ENCODE assay signal across 8 cellular contexts in the genomic region with DNA sequence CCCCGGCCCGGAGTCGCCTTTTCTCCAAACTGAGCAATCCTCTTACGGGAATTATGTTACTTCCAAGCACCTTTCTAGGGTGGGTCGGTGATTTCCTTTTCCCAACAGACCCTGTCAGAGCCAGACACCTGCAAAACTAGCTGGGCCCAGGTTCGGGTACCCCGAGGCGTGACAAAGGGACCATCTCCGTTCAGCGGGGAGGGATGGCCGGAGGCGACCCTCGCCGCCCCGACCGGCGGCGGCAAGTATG. TPM values are rescaled to one million over a fixed set of nuclear protein-coding genes. Genes with fewer than 3 reads are reported as not detected.
DNase-seq lines count a peak whose midpoint lies in the region; FAIRE-seq and TF ChIP-seq lines count a peak whose summit lies in the region.

No MANE protein-coding gene starts in this region.

- H3K27ac Mint-ChIP-seq in CD4-positive, alpha-beta memory T cell = peak overlapping the region; percentile 68 to 95 (median 87)
- H3K27ac Mint-ChIP-seq in neural progenitor cell = no peak overlapping the region

- H3K4me3 ChIP-seq in CD4-positive, alpha-beta memory T cell (ENCODE audit: low read length in 2 of 2) = peak overlapping the region; percentile 67 to 77
- H3K4me3 ChIP-seq in OCI-LY3 (ENCODE audit: low read length) (peak overlapping the region; percentile 93), ectodermal cell (ENCODE audit: insufficient read depth, low read depth, low read length) (peak overlapping the region; percentile 81), neural progenitor cell (peak overlapping the region; percentile 56)

- H3K4me1 ChIP-seq in CD4-positive, alpha-beta memory T cell (ENCODE audit: insufficient read depth, low read length) = peaks cover 25% of the 10 kb centered on the region
- H3K4me1 ChIP-seq in OCI-LY3 (ENCODE audit: low read length) (peaks cover 19% of the 10 kb centered on the region), ectodermal cell (ENCODE audit: control insufficient read depth, insufficient read depth, low read length) (no peaks in the 10 kb centered on the region), neural progenitor cell (peaks cover 10% of the 10 kb centered on the region)

- H3K9me3 ChIP-seq in CD4-positive, alpha-beta memory T cell (ENCODE audit: control insufficient read depth in 1 of 2, low read length in 2 of 2) = no peaks in the 10 kb centered on the region
- H3K9me3 ChIP-seq in OCI-LY3 (ENCODE audit: insufficient read depth, low read length) (no peaks in the 10 kb centered on the region), ectodermal cell (ENCODE audit: control insufficient read depth, low read length) (no peaks in the 10 kb centered on the region), neural progenitor cell (ENCODE audit: low read depth) (no peaks in the 10 kb centered on the region)

- peaks cover 4% of the 10 kb centered on the region for H3K36me3 ChIP-seq in CD4-positive, alpha-beta memory T cell (ENCODE audit: insufficient read depth, low read length)
- H3K36me3 ChIP-seq in OCI-LY3 (replicated peaks; ENCODE audit: low read depth, low read length) = peaks cover 11% of the 10 kb centered on the region
- H3K36me3 ChIP-seq in ectodermal cell (ENCODE audit: control insufficient read depth, insufficient read depth, low read length) = no peaks in the 10 kb centered on the region
- no peaks in the 10 kb centered on the region for H3K36me3 ChIP-seq in neural progenitor cell

- H4K20me1 ChIP-seq in OCI-LY3 (ENCODE audit: insufficient read depth, low read length) = peaks cover 13% of the 10 kb centered on the region
- peaks cover 22% of the 10 kb centered on the region for H4K20me1 ChIP-seq in neural progenitor cell (ENCODE audit: low read depth)

- H3K9me3 Mint-ChIP-seq in CD4-positive, alpha-beta memory T cell = peaks cover 0 to 2% (median 0%) of the 10 kb centered on the region in 8 donors
- H3K9me3 Mint-ChIP-seq in neural progenitor cell = peaks cover 4% of the 10 kb centered on the region

- peak overlapping the region; percentile 81 to 94 (median 90) for H3K4me3 Mint-ChIP-seq in CD4-positive, alpha-beta memory T cell
- H3K4me3 Mint-ChIP-seq in neural progenitor cell = peak overlapping the region; percentile 95

- H3K79me2 ChIP-seq in OCI-LY3 (ENCODE audit: low read length) (peaks cover 54% of the 10 kb centered on the region), neural progenitor cell (ENCODE audit: low read depth) (peaks cover 36% of the 10 kb centered on the region)

- intact Hi-C loops in CD4-positive, alpha-beta memory T cell (cut with micrococcal nuclease) = loop anchor here (1.0 to 2.0 kb wide), 5 partner anchors 62 to 244 kb away; partner anchors contain the start of genes EIF4EBP2, LRRC20, SAR1A and TYSND1

- H3K9ac ChIP-seq in OCI-LY3 (ENCODE audit: low read length) = peak overlapping the region; percentile 84
- H3K9ac ChIP-seq in neural progenitor cell = peak overlapping the region; percentile 1

- peaks cover 17 to 47% (median 30%) of the 10 kb centered on the region in 4 donors for H3K4me1 Mint-ChIP-seq in CD4-positive, alpha-beta memory T cell
- H3K4me1 Mint-ChIP-seq in neural progenitor cell = peaks cover 12% of the 10 kb centered on the region

- CTCF ChIA-PET in CD4-positive, alpha-beta memory T cell (lab: Charles Lee; ENCODE audit: partially characterized antibody) = interaction anchor here (1.0 to 6.0 kb wide), 11 partner anchors 11 to 172 kb away, joined by 3 to 82 read pairs (median 4); partner anchors contain the start of genes EIF4EBP2 and TYSND1

- H3K27me3 ChIP-seq in CD4-positive, alpha-beta memory T cell (ENCODE audit: insufficient read depth, low read length) = no peaks in the 10 kb centered on the region
- no peaks in the 10 kb centered on the region for H3K27me3 ChIP-seq in OCI-LY3 (ENCODE audit: low read depth, low read length)
- H3K27me3 ChIP-seq in ectodermal cell (ENCODE audit: control insufficient read depth, insufficient read depth, low read length, poor library complexity, severe bottlenecking) = no peaks in the 10 kb centered on the region
- H3K27me3 ChIP-seq in neural progenitor cell = no peaks in the 10 kb centered on the region

- POLR2A ChIA-PET in CD4-positive, alpha-beta memory T cell (lab: Charles Lee; ENCODE audit: partially characterized antibody) = interaction anchor here (0.8 to 3.0 kb wide), 8 partner anchors 10 to 1484 kb away, joined by 3 to 31 read pairs (median 12); partner anchors contain the start of genes EIF4EBP2, SAR1A and TYSND1

- H3K4me2 ChIP-seq in OCI-LY3 (ENCODE audit: low read length) (peak overlapping the region; percentile 74), neural progenitor cell (peak overlapping the region; percentile 92)

- H3K27me3 Mint-ChIP-seq in CD4-positive, alpha-beta memory T cell = peaks cover 0 to 1% of the 10 kb centered on the region in 2 donors
- H3K27me3 Mint-ChIP-seq in neural progenitor cell (ENCODE audit: insufficient read depth, low read depth) = no peaks in the 10 kb centered on the region

- H3K27ac ChIP-seq in CD4-positive, alpha-beta memory T cell (ENCODE audit: low read depth, low read length) = peak overlapping the region; percentile 82
- H3K27ac ChIP-seq in OCI-LY3 (ENCODE audit: low read length) = peak overlapping the region; percentile 32; the same call in 1 of the 2 replicates
- no peak overlapping the region for H3K27ac ChIP-seq in ectodermal cell (ENCODE audit: insufficient read depth, low read depth, low read length, poor library complexity, severe bottlenecking)
- no peak overlapping the region for H3K27ac ChIP-seq in neural progenitor cell

- no peak for FAIRE-seq in GM19239 (lab: Jason Lieb, UNC)

- H3F3A ChIP-seq in neural progenitor cell (ENCODE audit: low read depth) = peaks cover 14% of the 10 kb centered on the region

- no peak overlapping the region for H2AFZ ChIP-seq in OCI-LY3 (ENCODE audit: low read depth, low read length)
- H2AFZ ChIP-seq in neural progenitor cell (replicated peaks) = peak overlapping the region; percentile 69

- TF ChIP-seq CTCF in OCI-LY3 (IDR thresholded peaks at IDR 0.05; ENCODE audit: low read depth, low read length) (no peak), neural progenitor cell (IDR thresholded peaks at IDR 0.05) (no peak)

- peaks cover 3 to 23% of the 10 kb centered on the region in 2 donors for H3K36me3 Mint-ChIP-seq in CD4-positive, alpha-beta memory T cell
- no peaks in the 10 kb centered on the region for H3K36me3 Mint-ChIP-seq in neural progenitor cell

- peak in 1 of 5 donors; percentile 38 for DNase-seq in CD4-positive, alpha-beta memory T cell
- DNase-seq in neural progenitor cell (ENCODE audit: low spot score) = no peak
- DNase-seq in OCI-M1 (lab: John Stamatoyannopoulos, UW) = no peak
- no peak for DNase-seq in NCI-H146 (lab: John Stamatoyannopoulos, UW)
- no peak for DNase-seq in NCI-H774 (lab: John Stamatoyannopoulos, UW)
- DNase-seq in GM19239 (ENCODE audit: insufficient read length, low spot score) = no peak

- WGBS in ectodermal cell, 2 experiments = 0% methylated on average over 18 of the region's 18 CpGs

RNA-seq across cellular contexts. Expression of gene PPA1, which starts 0.4 kb away (rescaled TPM):
- 10 to 100 TPM; 57.4 to 60.4 TPM for total RNA-seq in CD4-positive, alpha-beta memory T cell
- 100 to 1,000 TPM; 148 to 304 TPM for polyA plus RNA-seq in CD4-positive, alpha-beta memory T cell
- polyA plus RNA-seq in ectodermal cell (2013, experiment 1 of 4) = 139 TPM
- 123 TPM for polyA plus RNA-seq in ectodermal cell (2013, experiment 2 of 4)
- polyA plus RNA-seq in ectodermal cell (2013, experiment 3 of 4) = 116 TPM
- 110 TPM for polyA plus RNA-seq in ectodermal cell (2013, experiment 4 of 4)
- total RNA-seq in neural progenitor cell (ENCODE audit: low replicate concordance) = 134 and 203 TPM in 2 replicates

RNA-seq across cellular contexts. Expression of gene NPFFR1, which starts 51.0 kb away (rescaled TPM):
- not detected for total RNA-seq in CD4-positive, alpha-beta memory T cell
- not detected for polyA plus RNA-seq in CD4-positive, alpha-beta memory T cell
- not detected for polyA plus RNA-seq in ectodermal cell (2013, experiment 1 of 4)
- 0.02 TPM for polyA plus RNA-seq in ectodermal cell (2013, experiment 2 of 4)
- not detected for polyA plus RNA-seq in ectodermal cell (2013, experiment 3 of 4)
- 0.04 TPM for polyA plus RNA-seq in ectodermal cell (2013, experiment 4 of 4)
- 0.06 TPM in 1 of 2 replicates, not detected in the other for total RNA-seq in neural progenitor cell (ENCODE audit: low replicate concordance)

Comparison
In these comparisons a context has a peak if more than half of its experiments do, and no peak if none do; other contexts are left out.
1. H3K27ac ChIP-seq: peak in CD4-positive, alpha-beta memory T cell (single experiment) and OCI-LY3 (single experiment); none in ectodermal cell (single experiment) and neural progenitor cell (single experiment).
2. Peak in every context shown above with its lines, with median percentiles within 50 percentile points of each other: H3K4me3 ChIP-seq.